In the genomic region with DNA sequence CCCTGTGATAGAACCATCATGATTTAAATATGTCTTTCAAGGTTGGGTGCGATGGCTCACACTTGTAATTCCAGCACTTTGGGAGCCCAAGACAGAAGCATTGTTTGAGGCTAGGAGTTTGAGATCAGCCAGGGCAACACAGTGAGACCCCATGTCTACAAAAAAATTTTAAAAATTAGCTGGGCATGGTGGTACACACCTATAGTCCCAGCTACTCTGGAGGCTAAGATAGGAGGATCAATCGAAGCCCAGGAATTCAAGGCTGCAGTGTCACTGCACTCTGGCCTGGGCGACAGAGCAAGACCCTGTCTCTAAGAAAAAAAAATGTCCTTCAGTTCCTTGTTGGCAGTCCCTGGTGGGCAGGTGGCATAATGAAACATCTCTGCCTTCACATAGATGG, we compare ENCODE assay signal across 9 cellular contexts. TPM values are rescaled to one million over a fixed set of nuclear protein-coding genes. Genes with fewer than 3 reads are reported as not detected.
"Had no signal": no experiment of that assay in that cellular context is flagged by ENCODE, and none has a peak within 500 bp of the region (broad histone marks: within the 10 kb centered on the region; RNA-seq: fewer than 3 reads in every experiment).

No MANE protein-coding gene starts in this region.

- H3K9me3 ChIP-seq: HAP-1 had no signal

- FAIRE-seq: HepG2 had no signal

- H3K27ac ChIP-seq: GM23248, HL-60 had no signal

- H3K4me1 Mint-ChIP-seq: IgD-negative memory B cell had no signal

- DNase-seq: GM23248, GOT3, H7, KG1 had no signal

- H3K4me3 Mint-ChIP-seq: IgD-negative memory B cell had no signal

- H3K27ac Mint-ChIP-seq: IgD-negative memory B cell had no signal

- ATAC-seq: HCT116, HepG2 had no signal

RNA-seq across cellular contexts. Expression of gene FLT1, which starts 46.0 kb away (rescaled TPM):
- polyA plus RNA-seq: HepG2 had no signal
